Comparison of ENCODE assay signal across 1 cellular context in genomic region chr2:68749345-68749744, GRCh38.
TF ChIP-seq lines count a peak whose summit lies in the region.

No MANE protein-coding gene starts in this region.

TF ChIP-seq in H1, 55 proteins besides CTCF, POLR2A, EP300 and RAD21:
- TF ChIP-seq BACH1 (IDR thresholded peaks at IDR 0.05; ENCODE audit: low read length) = no peak
- no peak for TF ChIP-seq SP4 (IDR thresholded peaks at IDR 0.05; ENCODE audit: low read length)
- no peak for TF ChIP-seq KDM1A (IDR thresholded peaks at IDR 0.05; ENCODE audit: borderline replicate concordance, low read length)
- TF ChIP-seq USF2 (IDR thresholded peaks at IDR 0.05; ENCODE audit: low read length) = no peak
- TF ChIP-seq ZNF274 (IDR thresholded peaks at IDR 0.05; ENCODE audit: borderline replicate concordance, extremely low read depth, low read length) = no peak
- no peak for TF ChIP-seq SP1 (IDR thresholded peaks at IDR 0.05; ENCODE audit: low read depth, low read length)
- no peak for TF ChIP-seq NRF1 (IDR thresholded peaks at IDR 0.05; ENCODE audit: low read depth, low read length)
- no peak for TF ChIP-seq FOSL1 (IDR thresholded peaks at IDR 0.05; ENCODE audit: insufficient read depth, low read depth, low read length)
- no peak for TF ChIP-seq BCL11A (IDR thresholded peaks at IDR 0.05; ENCODE audit: low read depth in 2 of 2, low read length in 2 of 2)
- no peak for TF ChIP-seq POLR2AphosphoS5 (IDR thresholded peaks at IDR 0.05; ENCODE audit: low read depth, low read length)
- no peak for TF ChIP-seq KDM5A (IDR thresholded peaks at IDR 0.05; ENCODE audit: low read length)
- TF ChIP-seq CHD7 (IDR thresholded peaks at IDR 0.05; ENCODE audit: insufficient replicate concordance, low read length) = no peak
- no peak for TF ChIP-seq RXRA (IDR thresholded peaks at IDR 0.05; ENCODE audit: insufficient read depth, low read depth, low read length)
- TF ChIP-seq CEBPB (IDR thresholded peaks at IDR 0.05; ENCODE audit: low read depth, low read length) = no peak
- no peak for TF ChIP-seq NANOG (IDR thresholded peaks at IDR 0.05; ENCODE audit: insufficient read depth, low read depth, low read length, poor library complexity, severe bottlenecking)
- no peak for TF ChIP-seq SUZ12 (IDR thresholded peaks at IDR 0.05; ENCODE audit: low read length)
TF ChIP-seq in H1: peak in this region for 0.
